ENCODE assay signal across 25 cellular contexts in genomic region chr1:32327204-32327603, GRCh38. TPM values are rescaled to one million over a fixed set of nuclear protein-coding genes. Genes with fewer than 3 reads are reported as not detected.
DNase-seq lines count a peak whose midpoint lies in the region; ATAC-seq, FAIRE-seq and TF ChIP-seq lines count a peak whose summit lies in the region.
"Had no signal": no experiment of that assay in that cellular context is flagged by ENCODE, and none has a peak within 500 bp of the region (broad histone marks: within the 10 kb centered on the region; RNA-seq: fewer than 3 reads in every experiment).

No MANE protein-coding gene starts in this region.

- H3K4me1 ChIP-seq in GM12878 (ENCODE audit: control insufficient read depth, insufficient read depth, low read length), result peaks cover 16% of the 10 kb centered on the region
- peaks cover 10 to 24% of the 10 kb centered on the region in 2 donors for H3K4me1 ChIP-seq in naive thymus-derived CD4-positive, alpha-beta T cell (ENCODE audit: control insufficient read depth in 2 of 2, insufficient read depth in 2 of 2, low read length in 2 of 2)
- H3K4me1 ChIP-seq in suprapubic skin, result peaks cover 10% of the 10 kb centered on the region

- H3K9me3 ChIP-seq in GM12878 (replicated peaks; ENCODE audit: control insufficient read depth, insufficient read depth, low read length) (no peaks in the 10 kb centered on the region), suprapubic skin (no peaks in the 10 kb centered on the region)
- H3K9me3 ChIP-seq in naive thymus-derived CD4-positive, alpha-beta T cell (ENCODE audit: control insufficient read depth in 2 of 3, low read length in 3 of 3), result no peaks in the 10 kb centered on the region
- H3K9me3 ChIP-seq: BLaER1 had no signal

- TF ChIP-seq POLR2A in GM12878 (IDR thresholded peaks at IDR 0.05; ENCODE audit: low read depth, low read length), result peak; percentile 12; the same call in 1 of the 2 replicates
- no peak for TF ChIP-seq POLR2A in suprapubic skin (IDR thresholded peaks at IDR 0.05)

- H3K79me2 ChIP-seq in GM12878 (ENCODE audit: control insufficient read depth, insufficient read depth, low read length), result peaks cover 5% of the 10 kb centered on the region

- in situ Hi-C loops in GM12878 (cut with MboI), result no loop called here

- no TSS peak for BruUV-seq in GM12878 (replicated peaks; lab: Mats Ljungman, UMichigan)

- TF ChIP-seq RAD21 in GM12878 (IDR thresholded peaks at IDR 0.05; ENCODE audit: insufficient read depth, low read depth, low read length), result no peak

- RAD21 ChIA-PET in GM12878 (lab: Charles Lee; ENCODE audit: unreplicated experiment), result no interaction called here

- H3K9me3 Mint-ChIP-seq in naive thymus-derived CD4-positive, alpha-beta T cell, result no peaks in the 10 kb centered on the region
- H3K9me3 Mint-ChIP-seq: CD4-positive, CD25-positive, alpha-beta regulatory T cell; CD8-positive, alpha-beta T cell; H9 had no signal

- no peak overlapping the region for H2AFZ ChIP-seq in GM12878 (ENCODE audit: control insufficient read depth, low read depth, low read length)
- H2AFZ ChIP-seq: GM23248 had no signal

- TF ChIP-seq CTCF in GM12878 (IDR thresholded peaks at IDR 0.05 in 2 of 3, conservative IDR thresholded peaks at IDR 0.05 in 1 of 3; ENCODE audit: control insufficient read depth in 2 of 3, extremely low read depth in 1 of 3, insufficient read depth in 1 of 3, low read depth in 3 of 3, low read length in 3 of 3) (no peak), dorsolateral prefrontal cortex (IDR thresholded peaks at IDR 0.05 in 54 of 56, conservative IDR thresholded peaks at IDR 0.05 in 2 of 56; ENCODE audit: low read depth in 1 of 56, partially characterized antibody in 56 of 56) (no peak), suprapubic skin (IDR thresholded peaks at IDR 0.05) (no peak)

- H3K4me3 ChIP-seq in GM12878 (no peak overlapping the region), dorsolateral prefrontal cortex (no peak overlapping the region), suprapubic skin (no peak overlapping the region)
- no peak overlapping the region for H3K4me3 ChIP-seq in naive thymus-derived CD4-positive, alpha-beta T cell (ENCODE audit: low read length)
- H3K4me3 ChIP-seq: BLaER1, GM23248 had no signal

- no peaks in the 10 kb centered on the region; the same call in 1 of the 2 replicates for H4K20me1 ChIP-seq in GM12878 (ENCODE audit: control insufficient read depth, insufficient read depth)

- peaks cover 19 to 43% (median 35%) of the 10 kb centered on the region in 7 donors for H3K4me1 Mint-ChIP-seq in naive thymus-derived CD4-positive, alpha-beta T cell

- H3K36me3 Mint-ChIP-seq in naive thymus-derived CD4-positive, alpha-beta T cell, result peaks cover 8 to 42% (median 33%) of the 10 kb centered on the region in 5 donors

- no peak overlapping the region for H3K4me2 ChIP-seq in GM12878 (ENCODE audit: control insufficient read depth, insufficient read depth)
- H3K4me2 ChIP-seq: BLaER1 had no signal

- H3K27me3 Mint-ChIP-seq in naive thymus-derived CD4-positive, alpha-beta T cell, result no peaks in the 10 kb centered on the region
- H3K27me3 Mint-ChIP-seq: B cell; CD4-positive, CD25-positive, alpha-beta regulatory T cell had no signal

- DNase-seq in GM12878 (ENCODE audit: low read depth, low spot score) (no peak), dorsolateral prefrontal cortex (no peak), posterior vena cava (ENCODE audit: low spot score) (peak; percentile 50), suprapubic skin (ENCODE audit: low spot score in 2 of 2) (no peak)
- no peak for DNase-seq in naive thymus-derived CD4-positive, alpha-beta T cell
- DNase-seq: CD4-positive, CD25-positive, alpha-beta regulatory T cell; CD8-positive, alpha-beta T cell; DMS 273 treated with DMSO at 0.1 percent for 48 hours; DMS79; EL; GDM1; GM23248; H9 had no signal

- no peak overlapping the region for H3K9ac ChIP-seq in GM12878 (ENCODE audit: control insufficient read depth, insufficient read depth, low read length)
- H3K9ac ChIP-seq: BLaER1, GM23248 had no signal

- no peak for ATAC-seq in GM12878
- ATAC-seq in naive thymus-derived CD4-positive, alpha-beta T cell, result no peak
- no peak for ATAC-seq in GM19023 (IDR thresholded peaks at IDR 0.05; ENCODE audit: unreplicated experiment)
- ATAC-seq in HG03354 (IDR thresholded peaks at IDR 0.05; ENCODE audit: poor library complexity, severe bottlenecking, unreplicated experiment), result no peak
- ATAC-seq in HG02642 (IDR thresholded peaks at IDR 0.05; ENCODE audit: poor library complexity, unreplicated experiment), result no peak
- ATAC-seq: CD8-positive, alpha-beta T cell; HCT116 had no signal

- peaks cover 40 to 65% of the 10 kb centered on the region in 2 experiments for H3K36me3 ChIP-seq in GM12878 (ENCODE audit: control insufficient read depth in 2 of 2, insufficient read depth in 2 of 2, low read length in 1 of 2)
- peaks cover 27 to 72% (median 35%) of the 10 kb centered on the region in 3 experiments for H3K36me3 ChIP-seq in naive thymus-derived CD4-positive, alpha-beta T cell (ENCODE audit: control insufficient read depth in 2 of 3, insufficient read depth in 3 of 3, low read length in 3 of 3)
- peaks cover 73% of the 10 kb centered on the region for H3K36me3 ChIP-seq in suprapubic skin

- peak overlapping the region in 3 of 9 donors; percentile 17 to 72 (median 59) for H3K27ac Mint-ChIP-seq in naive thymus-derived CD4-positive, alpha-beta T cell
- H3K27ac Mint-ChIP-seq: CD4-positive, CD25-positive, alpha-beta regulatory T cell; CD8-positive, alpha-beta T cell; H9 had no signal

- SMC1A ChIA-PET in GM12878 (lab: Charles Lee; ENCODE audit: uncharacterized antibody, unreplicated experiment), result no interaction called here

- WGBS in GM12878 (ENCODE audit: insufficient coverage, insufficient replicate concordance, low lambda C conversion rate, missing lambda C conversion rate), result 97% methylated on average over 11 of the region's 11 CpGs
- WGBS in suprapubic skin, result 98% methylated on average over 6 of the region's 11 CpGs

- H3K27me3 ChIP-seq in GM12878 (replicated peaks in 1 of 2; ENCODE audit: control insufficient read depth in 2 of 2, insufficient read depth in 2 of 2, low read length in 1 of 2) (no peaks in the 10 kb centered on the region), dorsolateral prefrontal cortex (no peaks in the 10 kb centered on the region), suprapubic skin (no peaks in the 10 kb centered on the region)
- no peaks in the 10 kb centered on the region for H3K27me3 ChIP-seq in naive thymus-derived CD4-positive, alpha-beta T cell (ENCODE audit: control insufficient read depth in 2 of 2, insufficient read depth in 2 of 2, low read length in 2 of 2)
- H3K27me3 ChIP-seq: BLaER1 had no signal

- no peak for FAIRE-seq in GM12878 (lab: Jason Lieb, UNC)
- FAIRE-seq: A204.1, D721Med, GM12891, GM18507 had no signal

- CTCF ChIA-PET in GM12878 (lab: Yijun Ruan, JAX), result interaction anchor here (1.6 kb wide), 1 partner anchor 10 kb away, joined by 6 read pairs; no protein-coding TSS in a partner anchor
- CTCF ChIA-PET in naive thymus-derived CD4-positive, alpha-beta T cell (lab: Charles Lee), result no interaction called here

- TF ChIP-seq EP300 in GM12878 (IDR thresholded peaks at IDR 0.05; ENCODE audit: borderline replicate concordance in 1 of 2, control insufficient read depth in 1 of 2, low read depth in 2 of 2, low read length in 2 of 2), result no peak
- TF ChIP-seq EP300 in suprapubic skin (IDR thresholded peaks at IDR 0.05), result no peak

- H3K27ac ChIP-seq in GM12878 (ENCODE audit: control insufficient read depth, insufficient read depth) (no peak overlapping the region), dorsolateral prefrontal cortex (peak overlapping the region in 41 of 59 donors; percentile 12 to 90 (median 70)), suprapubic skin (no peak overlapping the region)
- peak overlapping the region; percentile 6 for H3K27ac ChIP-seq in naive thymus-derived CD4-positive, alpha-beta T cell (ENCODE audit: low read depth, low read length)
- H3K27ac ChIP-seq: 22Rv1, BLaER1, C4-2B, GM23248 had no signal

- intact Hi-C loops in GM12878 (cut with micrococcal nuclease; ENCODE audit: unreplicated experiment), result no loop called here
- intact Hi-C loops in dorsolateral prefrontal cortex (cut with DNase I), result no loop called here
- intact Hi-C loops in naive thymus-derived CD4-positive, alpha-beta T cell (cut with micrococcal nuclease), result no loop called here
- intact Hi-C loops in posterior vena cava (cut with DNase I), result no loop called here

- POLR2A ChIA-PET in GM12878 (lab: Charles Lee), result no interaction called here
- POLR2A ChIA-PET in naive thymus-derived CD4-positive, alpha-beta T cell (lab: Charles Lee), result interaction anchor here (1.6 to 1.7 kb wide), 2 partner anchors 10 to 24 kb away, joined by 4 to 7 read pairs; partner anchors contain the start of gene MARCKSL1

- H3K4me3 Mint-ChIP-seq in naive thymus-derived CD4-positive, alpha-beta T cell, result no peak overlapping the region
- H3K4me3 Mint-ChIP-seq: B cell; CD4-positive, CD25-positive, alpha-beta regulatory T cell; CD8-positive, alpha-beta T cell; H9 had no signal

RNA-seq across cellular contexts. Expression of gene MARCKSL1, which starts 8.8 kb away (rescaled TPM):
- 37.8 and 40.5 TPM in 2 replicates for total RNA-seq in GM12878 (2013; cell fraction: nucleolus; rRNA removed)
- 106 TPM in 2 replicates for total RNA-seq in GM12878 (2014; rRNA removed)
- total RNA-seq in GM12878 (2014; rRNA removed; fragmentation: Illumina TruSeq; extraction: Trizol), result 71.4 and 80.8 TPM in 2 replicates
- 180 and 191 TPM in 2 replicates for total RNA-seq in GM12878 (2021)
- 85.9 TPM for polyA plus RNA-seq in GM12878 (2011; ENCODE audit: low read depth)
- polyA plus RNA-seq in GM12878 (2011; rRNA removed), result 106 and 147 TPM in 2 replicates
- 195 and 246 TPM in 2 replicates for polyA plus RNA-seq in GM12878 (2011; cell fraction: cytosol; rRNA removed)
- 53.2 and 58.0 TPM in 2 replicates for polyA plus RNA-seq in GM12878 (2011; cell fraction: nucleus; rRNA removed)
- 125 and 138 TPM in 2 replicates for polyA plus RNA-seq in GM12878 (2012)
- polyA plus RNA-seq in GM12878 (2014; fragmentation: Illumina TruSeq; extraction: Trizol), result 189 and 225 TPM in 2 replicates
- 10 to 100 TPM; 14.5 to 32.6 TPM for polyA plus RNA-seq in GM12878 (2014; fragmentation: Nextera tagmentation; extraction: Ambion mirVana)
- 200 and 211 TPM in 2 replicates for polyA plus RNA-seq in GM12878 (2014; rRNA removed)
- polyA plus RNA-seq in GM12878 (2016; fragmentation: Nextera tagmentation; extraction: Ambion mirVana), result 100 to 1,000 TPM; 169 to 194 TPM
- polyA minus RNA-seq in GM12878 (2011; rRNA and poly(A)+ RNA removed), result 88.5 and 105 TPM in 2 replicates
- 30.7 and 31.0 TPM in 2 replicates for polyA minus RNA-seq in GM12878 (2011; cell fraction: cytosol; rRNA and poly(A)+ RNA removed)
- 29.0 and 35.5 TPM in 2 replicates for polyA minus RNA-seq in GM12878 (2011; cell fraction: nucleus; rRNA and poly(A)+ RNA removed)
- 100 to 1,000 TPM in 117 of 120 experiments, 10 to 100 TPM in 3; 90.1 to 633 (median 196) TPM for total RNA-seq in dorsolateral prefrontal cortex
- 10 to 100 TPM; 22.2 to 70.2 (median 41.7) TPM for total RNA-seq in naive thymus-derived CD4-positive, alpha-beta T cell
- polyA plus RNA-seq in naive thymus-derived CD4-positive, alpha-beta T cell, result 100 to 1,000 TPM; 175 to 222 TPM
- 10 to 100 TPM; 40.9 to 43.9 TPM for total RNA-seq in posterior vena cava
- total RNA-seq in suprapubic skin, result 10 to 100 TPM; 12.8 to 25.1 (median 19.3) TPM

RNA-seq across cellular contexts. Expression of gene FAM229A, which starts 35.1 kb away (rescaled TPM):
- total RNA-seq in GM12878 (2013; cell fraction: nucleolus; rRNA removed), result 18.1 and 20.0 TPM in 2 replicates
- total RNA-seq in GM12878 (2014; rRNA removed) (1.4 and 2.1 TPM in 2 replicates), GM12878 (2014; rRNA removed; fragmentation: Illumina TruSeq; extraction: Trizol) (1.2 and 1.3 TPM in 2 replicates), GM12878 (2021) (3.1 and 5.1 TPM in 2 replicates), dorsolateral prefrontal cortex (10 to 100 TPM in 59 of 120 experiments, 1 to 10 TPM in 61; 4.0 to 24.0 (median 9.9) TPM), posterior vena cava (1 to 10 TPM; 4.4 to 5.4 TPM), suprapubic skin (10 to 100 TPM in 3 of 4 donors, 1 to 10 TPM in 1; 4.4 to 41.8 (median 16.3) TPM)
- polyA plus RNA-seq in GM12878 (2011; ENCODE audit: low read depth), result 2.6 TPM
- polyA plus RNA-seq in GM12878 (2011; rRNA removed) (4.0 and 5.3 TPM in 2 replicates), GM12878 (2014; fragmentation: Illumina TruSeq; extraction: Trizol) (2.6 and 2.9 TPM in 2 replicates), GM12878 (2014; fragmentation: Nextera tagmentation; extraction: Ambion mirVana) (under 1 TPM in 1 of 2 experiments, not detected in 1; 0.02 TPM), GM12878 (2014; rRNA removed) (4.5 and 5.3 TPM in 2 replicates), GM12878 (2016; fragmentation: Nextera tagmentation; extraction: Ambion mirVana) (1 to 10 TPM in 1 of 2 experiments, under 1 TPM in 1; 0.25 to 1.2 TPM)
- 3.2 and 4.8 TPM in 2 replicates for polyA plus RNA-seq in GM12878 (2011; cell fraction: cytosol; rRNA removed)
- 34.5 and 36.3 TPM in 2 replicates for polyA plus RNA-seq in GM12878 (2011; cell fraction: nucleus; rRNA removed)
- polyA plus RNA-seq in GM12878 (2012), result 5.5 and 10.1 TPM in 2 replicates
- polyA minus RNA-seq in GM12878 (2011; rRNA and poly(A)+ RNA removed), result 2.3 and 3.1 TPM in 2 replicates
- polyA minus RNA-seq in GM12878 (2011; cell fraction: cytosol; rRNA and poly(A)+ RNA removed), result 0.67 and 1.7 TPM in 2 replicates
- 3.0 and 8.3 TPM in 2 replicates for polyA minus RNA-seq in GM12878 (2011; cell fraction: nucleus; rRNA and poly(A)+ RNA removed)
- total RNA-seq in naive thymus-derived CD4-positive, alpha-beta T cell, result 10 to 100 TPM; 11.9 to 37.6 (median 27.7) TPM
- polyA plus RNA-seq in naive thymus-derived CD4-positive, alpha-beta T cell, result 1 to 10 TPM in 1 of 2 donors, under 1 TPM in 1; 0.32 to 2.5 TPM

RNA-seq across cellular contexts. Expression of gene TSSK3, which starts 35.1 kb away (rescaled TPM):
- total RNA-seq in GM12878 (2013; cell fraction: nucleolus; rRNA removed), result 9.4 and 11.8 TPM in 2 replicates
- total RNA-seq in GM12878 (2014; rRNA removed), result 0.56 and 0.98 TPM in 2 replicates
- total RNA-seq in GM12878 (2014; rRNA removed; fragmentation: Illumina TruSeq; extraction: Trizol), result 0.63 and 1.6 TPM in 2 replicates
- total RNA-seq in GM12878 (2021), result 0.82 and 1.2 TPM in 2 replicates
- polyA plus RNA-seq in GM12878 (2011; ENCODE audit: low read depth), result 1.00 TPM
- 0.67 and 1.2 TPM in 2 replicates for polyA plus RNA-seq in GM12878 (2011; rRNA removed)
- polyA plus RNA-seq in GM12878 (2011; cell fraction: cytosol; rRNA removed), result 0.62 and 0.78 TPM in 2 replicates
- polyA plus RNA-seq in GM12878 (2011; cell fraction: nucleus; rRNA removed), result 1.2 and 2.2 TPM in 2 replicates
- 1.3 and 3.3 TPM in 2 replicates for polyA plus RNA-seq in GM12878 (2012)
- 0.48 and 0.92 TPM in 2 replicates for polyA plus RNA-seq in GM12878 (2014; fragmentation: Illumina TruSeq; extraction: Trizol)
- under 1 TPM; 0.42 to 0.77 TPM for polyA plus RNA-seq in GM12878 (2014; fragmentation: Nextera tagmentation; extraction: Ambion mirVana)
- polyA plus RNA-seq in GM12878 (2014; rRNA removed), result 0.51 and 1.2 TPM in 2 replicates
- polyA plus RNA-seq in GM12878 (2016; fragmentation: Nextera tagmentation; extraction: Ambion mirVana), result under 1 TPM; 0.58 to 0.82 TPM
- 0.46 and 0.51 TPM in 2 replicates for polyA minus RNA-seq in GM12878 (2011; rRNA and poly(A)+ RNA removed)
- polyA minus RNA-seq in GM12878 (2011; cell fraction: cytosol; rRNA and poly(A)+ RNA removed), result not detected in 2 replicates
- 0.73 and 1.2 TPM in 2 replicates for polyA minus RNA-seq in GM12878 (2011; cell fraction: nucleus; rRNA and poly(A)+ RNA removed)
- 10 to 100 TPM in 8 of 120 experiments, 1 to 10 TPM in 111, not detected in 1; 1.2 to 16.0 (median 5.1) TPM for total RNA-seq in dorsolateral prefrontal cortex
- 1 to 10 TPM in 4 of 5 experiments, under 1 TPM in 1; 0.77 to 7.2 (median 2.7) TPM for total RNA-seq in naive thymus-derived CD4-positive, alpha-beta T cell
- 1 to 10 TPM in 1 of 2 donors, under 1 TPM in 1; 0.50 to 3.2 TPM for polyA plus RNA-seq in naive thymus-derived CD4-positive, alpha-beta T cell
- total RNA-seq in posterior vena cava, result 1 to 10 TPM; 2.6 to 3.9 TPM
- total RNA-seq in suprapubic skin, result 1 to 10 TPM in 2 of 4 donors, under 1 TPM in 1, not detected in 1; 0.86 to 2.7 (median 1.3) TPM
- polyA plus RNA-seq: GM23248 had no signal

RNA-seq across cellular contexts. Expression of gene HDAC1, which starts 35.3 kb away (rescaled TPM):
- total RNA-seq in GM12878 (2013; cell fraction: nucleolus; rRNA removed), result 223 and 249 TPM in 2 replicates
- total RNA-seq in GM12878 (2014; rRNA removed) (154 and 164 TPM in 2 replicates), GM12878 (2014; rRNA removed; fragmentation: Illumina TruSeq; extraction: Trizol) (145 and 147 TPM in 2 replicates), GM12878 (2021) (153 and 154 TPM in 2 replicates), dorsolateral prefrontal cortex (10 to 100 TPM; 16.3 to 56.0 (median 29.8) TPM), posterior vena cava (10 to 100 TPM; 36.6 to 40.8 TPM), suprapubic skin (10 to 100 TPM; 34.4 to 52.9 (median 40.2) TPM)
- 251 TPM for polyA plus RNA-seq in GM12878 (2011; ENCODE audit: low read depth)
- polyA plus RNA-seq in GM12878 (2011; rRNA removed) (285 and 331 TPM in 2 replicates), GM12878 (2014; fragmentation: Illumina TruSeq; extraction: Trizol) (189 and 199 TPM in 2 replicates), GM12878 (2014; fragmentation: Nextera tagmentation; extraction: Ambion mirVana) (100 to 1,000 TPM; 150 to 151 TPM), GM12878 (2014; rRNA removed) (170 and 182 TPM in 2 replicates), GM12878 (2016; fragmentation: Nextera tagmentation; extraction: Ambion mirVana) (100 to 1,000 TPM; 196 to 206 TPM)
- polyA plus RNA-seq in GM12878 (2011; cell fraction: cytosol; rRNA removed), result 262 and 280 TPM in 2 replicates
- 560 and 603 TPM in 2 replicates for polyA plus RNA-seq in GM12878 (2011; cell fraction: nucleus; rRNA removed)
- 155 and 221 TPM in 2 replicates for polyA plus RNA-seq in GM12878 (2012)
- 318 and 386 TPM in 2 replicates for polyA minus RNA-seq in GM12878 (2011; rRNA and poly(A)+ RNA removed)
- 63.9 and 75.7 TPM in 2 replicates for polyA minus RNA-seq in GM12878 (2011; cell fraction: cytosol; rRNA and poly(A)+ RNA removed)
- polyA minus RNA-seq in GM12878 (2011; cell fraction: nucleus; rRNA and poly(A)+ RNA removed), result 138 and 194 TPM in 2 replicates
- 100 to 1,000 TPM in 4 of 5 experiments, 10 to 100 TPM in 1; 81.8 to 205 (median 174) TPM for total RNA-seq in naive thymus-derived CD4-positive, alpha-beta T cell
- 100 to 1,000 TPM; 170 to 209 TPM for polyA plus RNA-seq in naive thymus-derived CD4-positive, alpha-beta T cell

Comparison
In these comparisons a context has a peak if more than half of its experiments do, and no peak if none do; other contexts are left out.
1. H3K27ac ChIP-seq: peak in dorsolateral prefrontal cortex (41 of 59) and naive thymus-derived CD4-positive, alpha-beta T cell (single experiment); none in GM12878 (single experiment) and suprapubic skin (single experiment).